In the genomic region with DNA sequence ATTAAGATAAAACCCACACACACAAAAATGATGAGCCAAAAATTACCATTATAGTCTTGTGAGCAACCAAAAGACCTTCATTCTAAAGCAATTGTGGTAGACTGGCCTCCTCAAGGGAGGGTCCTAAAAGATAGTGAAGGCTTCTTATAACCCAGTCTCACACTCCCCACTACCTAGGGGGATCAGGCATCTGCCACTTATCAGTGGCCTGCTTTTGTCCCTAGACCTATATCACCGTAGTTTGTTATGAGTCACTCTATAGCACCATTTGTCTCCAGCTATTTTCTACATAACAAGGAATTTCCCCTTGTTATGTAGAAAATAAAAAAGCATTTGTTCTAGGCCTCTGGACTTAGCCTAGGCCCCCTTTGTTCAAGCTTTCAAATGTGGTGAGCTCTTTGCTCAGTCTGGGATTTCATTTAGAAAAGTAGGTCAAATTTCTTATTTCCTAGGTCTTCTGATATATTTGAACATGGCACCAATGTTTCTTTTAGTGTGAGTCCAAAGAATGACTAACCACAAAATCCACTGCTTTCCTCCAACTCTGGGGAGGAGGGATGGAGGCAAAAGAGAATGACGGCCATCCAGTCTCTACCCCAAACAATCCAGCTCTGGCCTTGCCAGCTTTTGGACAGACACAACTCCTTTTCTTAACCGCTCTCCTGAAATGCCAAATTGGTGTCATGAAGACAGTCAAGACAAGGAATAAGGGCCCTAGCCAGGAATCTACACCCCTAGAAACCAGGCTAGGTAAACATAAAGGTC, we compare ENCODE assay signal across 1 cellular context.
TF ChIP-seq lines count a peak whose summit lies in the region.

No MANE protein-coding gene starts in this region.

TF ChIP-seq in SK-N-SH, 30 proteins besides CTCF, POLR2A, EP300 and RAD21 (continued from another document):
- TF ChIP-seq, protein P1, sequence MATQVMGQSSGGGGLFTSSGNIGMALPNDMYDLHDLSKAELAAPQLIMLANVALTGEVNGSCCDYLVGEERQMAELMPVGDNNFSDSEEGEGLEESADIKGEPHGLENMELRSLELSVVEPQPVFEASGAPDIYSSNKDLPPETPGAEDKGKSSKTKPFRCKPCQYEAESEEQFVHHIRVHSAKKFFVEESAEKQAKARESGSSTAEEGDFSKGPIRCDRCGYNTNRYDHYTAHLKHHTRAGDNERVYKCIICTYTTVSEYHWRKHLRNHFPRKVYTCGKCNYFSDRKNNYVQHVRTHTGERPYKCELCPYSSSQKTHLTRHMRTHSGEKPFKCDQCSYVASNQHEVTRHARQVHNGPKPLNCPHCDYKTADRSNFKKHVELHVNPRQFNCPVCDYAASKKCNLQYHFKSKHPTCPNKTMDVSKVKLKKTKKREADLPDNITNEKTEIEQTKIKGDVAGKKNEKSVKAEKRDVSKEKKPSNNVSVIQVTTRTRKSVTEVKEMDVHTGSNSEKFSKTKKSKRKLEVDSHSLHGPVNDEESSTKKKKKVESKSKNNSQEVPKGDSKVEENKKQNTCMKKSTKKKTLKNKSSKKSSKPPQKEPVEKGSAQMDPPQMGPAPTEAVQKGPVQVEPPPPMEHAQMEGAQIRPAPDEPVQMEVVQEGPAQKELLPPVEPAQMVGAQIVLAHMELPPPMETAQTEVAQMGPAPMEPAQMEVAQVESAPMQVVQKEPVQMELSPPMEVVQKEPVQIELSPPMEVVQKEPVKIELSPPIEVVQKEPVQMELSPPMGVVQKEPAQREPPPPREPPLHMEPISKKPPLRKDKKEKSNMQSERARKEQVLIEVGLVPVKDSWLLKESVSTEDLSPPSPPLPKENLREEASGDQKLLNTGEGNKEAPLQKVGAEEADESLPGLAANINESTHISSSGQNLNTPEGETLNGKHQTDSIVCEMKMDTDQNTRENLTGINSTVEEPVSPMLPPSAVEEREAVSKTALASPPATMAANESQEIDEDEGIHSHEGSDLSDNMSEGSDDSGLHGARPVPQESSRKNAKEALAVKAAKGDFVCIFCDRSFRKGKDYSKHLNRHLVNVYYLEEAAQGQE (IDR thresholded peaks at IDR 0.05; ENCODE audit: low read depth, low read length) = no peak
- TF ChIP-seq SMC3 (IDR thresholded peaks at IDR 0.05; ENCODE audit: low read depth, low read length) (no peak), ELF1 (IDR thresholded peaks at IDR 0.05) (no peak), SIN3A (IDR thresholded peaks at IDR 0.05; ENCODE audit: borderline replicate concordance, low read depth, low read length) (no peak)
- TF ChIP-seq, protein P2, sequence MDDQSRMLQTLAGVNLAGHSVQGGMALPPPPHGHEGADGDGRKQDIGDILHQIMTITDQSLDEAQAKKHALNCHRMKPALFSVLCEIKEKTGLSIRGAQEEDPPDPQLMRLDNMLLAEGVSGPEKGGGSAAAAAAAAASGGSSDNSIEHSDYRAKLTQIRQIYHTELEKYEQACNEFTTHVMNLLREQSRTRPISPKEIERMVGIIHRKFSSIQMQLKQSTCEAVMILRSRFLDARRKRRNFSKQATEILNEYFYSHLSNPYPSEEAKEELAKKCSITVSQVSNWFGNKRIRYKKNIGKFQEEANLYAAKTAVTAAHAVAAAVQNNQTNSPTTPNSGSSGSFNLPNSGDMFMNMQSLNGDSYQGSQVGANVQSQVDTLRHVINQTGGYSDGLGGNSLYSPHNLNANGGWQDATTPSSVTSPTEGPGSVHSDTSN (IDR thresholded peaks at IDR 0.05) = no peak
- TF ChIP-seq, protein P3, sequence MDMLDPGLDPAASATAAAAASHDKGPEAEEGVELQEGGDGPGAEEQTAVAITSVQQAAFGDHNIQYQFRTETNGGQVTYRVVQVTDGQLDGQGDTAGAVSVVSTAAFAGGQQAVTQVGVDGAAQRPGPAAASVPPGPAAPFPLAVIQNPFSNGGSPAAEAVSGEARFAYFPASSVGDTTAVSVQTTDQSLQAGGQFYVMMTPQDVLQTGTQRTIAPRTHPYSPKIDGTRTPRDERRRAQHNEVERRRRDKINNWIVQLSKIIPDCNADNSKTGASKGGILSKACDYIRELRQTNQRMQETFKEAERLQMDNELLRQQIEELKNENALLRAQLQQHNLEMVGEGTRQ (IDR thresholded peaks at IDR 0.05; ENCODE audit: borderline replicate concordance, low read depth, low read length) = no peak
TF ChIP-seq in SK-N-SH: peak in this region for 0.
